Comparison of ENCODE assay signal across 42 cellular contexts in the genomic region with DNA sequence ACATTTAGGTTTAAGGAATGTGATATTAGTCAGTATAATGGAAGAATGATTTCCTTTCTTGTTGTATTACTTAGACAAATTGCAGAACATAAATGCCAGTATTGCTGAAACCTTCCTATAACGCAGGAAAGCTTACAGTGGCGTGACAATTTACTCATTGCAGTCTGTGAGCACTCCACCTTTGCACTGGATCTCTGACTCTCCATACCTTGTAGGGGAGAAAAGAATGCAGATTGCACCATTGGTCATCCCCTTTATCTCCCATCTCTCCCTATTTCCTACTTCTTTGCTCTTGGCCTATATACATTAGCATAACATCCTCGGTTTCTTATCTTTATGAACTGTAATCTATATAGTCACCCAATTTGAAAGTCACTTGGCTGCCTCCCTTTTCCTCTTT. TPM values are rescaled to one million over a fixed set of nuclear protein-coding genes. Genes with fewer than 3 reads are reported as not detected.
"Had no signal": no experiment of that assay in that cellular context is flagged by ENCODE, and none has a peak within 500 bp of the region (broad histone marks: within the 10 kb centered on the region; RNA-seq: fewer than 3 reads in every experiment).

No MANE protein-coding gene starts in this region.

- H3K27me3 ChIP-seq: adrenal gland, ascending aorta, body of pancreas, brain microvascular endothelial cell, breast epithelium, cardiac muscle cell had no signal

- H3K27ac Mint-ChIP-seq: activated naive CD4-positive, alpha-beta T cell treated with anti-CD3 and anti-CD28 coated beads for 36 hours; activated naive CD4-positive, alpha-beta T cell treated with anti-CD3 and anti-CD28 coated beads, Interleukin-2, amount 10 ng/mL, durations not matched to agents 7 days and 5 days; activated naive CD4-positive, alpha-beta T cell treated with anti-CD3 and anti-CD28 coated beads, Interleukin-2, amount 50 U/mL, for 24 hours; activated naive CD4-positive, alpha-beta T cell treated with anti-CD3 and anti-CD28 coated beads, Interleukin-2, amount 50 U/mL, for 72 hours; activated naive CD8-positive, alpha-beta T cell; activated naive CD8-positive, alpha-beta T cell treated with anti-CD3 and anti-CD28 coated beads for 36 hours; activated naive CD8-positive, alpha-beta T cell treated with anti-CD3 and anti-CD28 coated beads, Interleukin-2, amount 10 ng/mL, durations not matched to agents 7 days and 5 days; activated naive CD8-positive, alpha-beta T cell treated with anti-CD3 and anti-CD28 coated beads, Interleukin-2, amount 50 U/mL, for 24 hours; activated T-cell treated with anti-CD3 and anti-CD28 coated beads, Interleukin-2, amount 50 U/mL, for 24 hours; activated T-cell treated with anti-CD3 and anti-CD28 coated beads, Interleukin-2, amount 50 U/mL, for 72 hours; activated T-helper 1 cell treated with anti-CD3 and anti-CD28 coated beads, Interleukin-12 subunit alpha, Interleukin-12 subunit beta, Interleukin-2, Interleukin-4 antibody, amounts not matched to agents 30 ng/mL and 10 ng/mL and 1 ng/mL, durations not matched to agents 14 hours and 24 hours and 36 hours; activated T-helper 17 cell treated with anti-CD3 and anti-CD28 coated beads, Interleukin-2, amount 50 U/mL, for 72 hours; activated T-helper 2 cell treated with anti-CD3 and anti-CD28 coated beads, Interferon-gamma antibody, Interleukin-2, Interleukin-4, amounts not matched to agents 10 μg/mL and 5 μg/mL and 100 μg/mL, durations not matched to agents 14 hours and 24 hours and 36 hours; brain had no signal

- DNase-seq: activated effector memory CD4-positive, alpha-beta T cell treated with anti-CD3 and anti-CD28 coated beads, Interleukin-2, amount 50 U/mL, for 16 hours; activated effector memory CD4-positive, alpha-beta T cell treated with Interleukin-2 at 50 U/mL for 16 hours; activated gamma-delta T cell; activated gamma-delta T cell treated with Interleukin-2 at 50 U/mL for 16 hours; activated naive CD4-positive, alpha-beta T cell; activated naive CD4-positive, alpha-beta T cell treated with anti-CD3 and anti-CD28 coated beads for 36 hours; activated naive CD4-positive, alpha-beta T cell treated with anti-CD3 and anti-CD28 coated beads, Interleukin-2, amount 10 ng/mL, durations not matched to agents 7 days and 5 days; activated naive CD4-positive, alpha-beta T cell treated with anti-CD3 and anti-CD28 coated beads, Interleukin-2, amount 50 U/mL, for 16 hours; activated naive CD4-positive, alpha-beta T cell treated with Interleukin-2 at 50 U/mL for 16 hours; activated naive CD8-positive, alpha-beta T cell treated with anti-CD3 and anti-CD28 coated beads for 36 hours; activated naive CD8-positive, alpha-beta T cell treated with anti-CD3 and anti-CD28 coated beads, Interleukin-2, amount 10 ng/mL, durations not matched to agents 7 days and 5 days; activated naive CD8-positive, alpha-beta T cell treated with anti-CD3 and anti-CD28 coated beads, Interleukin-2, amount 50 U/mL, for 24 hours; activated T-cell treated with anti-CD3 and anti-CD28 coated beads, Interleukin-2, amount 50 U/mL, for 1 hour; activated T-cell treated with anti-CD3 and anti-CD28 coated beads, Interleukin-2, amount 50 U/mL, for 24 hours; activated T-cell treated with anti-CD3 and anti-CD28 coated beads, Interleukin-2, amount 50 U/mL, for 4 hours; activated T-cell treated with anti-CD3 and anti-CD28 coated beads, Interleukin-2, amount 50 U/mL, for 48 hours; activated T-cell treated with anti-CD3 and anti-CD28 coated beads, Interleukin-2, amount 50 U/mL, for 72 hours; adrenal gland; amniotic stem cell; amygdala; anterior cingulate cortex; aorta; body of pancreas; brain microvascular endothelial cell; caudate nucleus; central memory CD4-positive, alpha-beta T cell; cerebellar nuclear complex had no signal

- H3K4me1 ChIP-seq: adrenal gland, ascending aorta, body of pancreas, breast epithelium had no signal

- ATAC-seq: activated naive CD4-positive, alpha-beta T cell treated with anti-CD3 and anti-CD28 coated beads, Interleukin-2, amount 50 U/mL, for 72 hours; activated naive CD8-positive, alpha-beta T cell treated with anti-CD3 and anti-CD28 coated beads, Interleukin-2, amount 50 U/mL, for 24 hours; activated T-cell treated with anti-CD3 and anti-CD28 coated beads, Interleukin-2, amount 50 U/mL, for 4 hours; activated T-cell treated with anti-CD3 and anti-CD28 coated beads, Interleukin-2, amount 50 U/mL, for 72 hours; activated T-helper 17 cell treated with anti-CD3 and anti-CD28 coated beads, Interleukin-2, amount 50 U/mL, for 72 hours; body of pancreas had no signal

- H3K36me3 ChIP-seq: adrenal gland, ascending aorta, brain microvascular endothelial cell, cardiac muscle cell had no signal

- H3K9me3 Mint-ChIP-seq: activated naive CD4-positive, alpha-beta T cell treated with anti-CD3 and anti-CD28 coated beads for 36 hours; activated naive CD4-positive, alpha-beta T cell treated with anti-CD3 and anti-CD28 coated beads, Interleukin-2, amount 10 ng/mL, durations not matched to agents 7 days and 5 days; activated naive CD8-positive, alpha-beta T cell treated with anti-CD3 and anti-CD28 coated beads, Interleukin-2, amount 10 ng/mL, durations not matched to agents 7 days and 5 days; activated naive CD8-positive, alpha-beta T cell treated with anti-CD3 and anti-CD28 coated beads, Interleukin-2, amount 50 U/mL, for 24 hours; activated T-cell treated with anti-CD3 and anti-CD28 coated beads, Interleukin-2, amount 50 U/mL, for 24 hours; activated T-cell treated with anti-CD3 and anti-CD28 coated beads, Interleukin-2, amount 50 U/mL, for 4 hours; activated T-cell treated with anti-CD3 and anti-CD28 coated beads, Interleukin-2, amount 50 U/mL, for 72 hours; activated T-helper 1 cell treated with anti-CD3 and anti-CD28 coated beads, Interleukin-12 subunit alpha, Interleukin-12 subunit beta, Interleukin-2, Interleukin-4 antibody, amounts not matched to agents 30 ng/mL and 10 ng/mL and 1 ng/mL, durations not matched to agents 14 hours and 24 hours and 36 hours; activated T-helper 17 cell treated with anti-CD3 and anti-CD28 coated beads, Interleukin-2, amount 50 U/mL, for 72 hours; activated T-helper 2 cell treated with anti-CD3 and anti-CD28 coated beads, Interferon-gamma antibody, Interleukin-2, Interleukin-4, amounts not matched to agents 10 μg/mL and 5 μg/mL and 100 μg/mL, durations not matched to agents 14 hours and 24 hours and 36 hours; brain; central memory CD8-positive, alpha-beta T cell had no signal

- H3K36me3 Mint-ChIP-seq: activated naive CD4-positive, alpha-beta T cell treated with anti-CD3 and anti-CD28 coated beads, Interleukin-2, amount 10 ng/mL, durations not matched to agents 7 days and 5 days; activated naive CD8-positive, alpha-beta T cell; activated naive CD8-positive, alpha-beta T cell treated with anti-CD3 and anti-CD28 coated beads for 36 hours; activated naive CD8-positive, alpha-beta T cell treated with anti-CD3 and anti-CD28 coated beads, Interleukin-2, amount 10 ng/mL, durations not matched to agents 7 days and 5 days; brain had no signal

- H3K4me3 Mint-ChIP-seq: activated naive CD4-positive, alpha-beta T cell treated with anti-CD3 and anti-CD28 coated beads for 36 hours; activated naive CD4-positive, alpha-beta T cell treated with anti-CD3 and anti-CD28 coated beads, Interleukin-2, amount 10 ng/mL, durations not matched to agents 7 days and 5 days; activated naive CD4-positive, alpha-beta T cell treated with anti-CD3 and anti-CD28 coated beads, Interleukin-2, amount 50 U/mL, for 24 hours; activated naive CD8-positive, alpha-beta T cell; activated naive CD8-positive, alpha-beta T cell treated with anti-CD3 and anti-CD28 coated beads for 36 hours; activated naive CD8-positive, alpha-beta T cell treated with anti-CD3 and anti-CD28 coated beads, Interleukin-2, amount 10 ng/mL, durations not matched to agents 7 days and 5 days; activated naive CD8-positive, alpha-beta T cell treated with anti-CD3 and anti-CD28 coated beads, Interleukin-2, amount 50 U/mL, for 24 hours; activated T-cell treated with anti-CD3 and anti-CD28 coated beads, Interleukin-2, amount 50 U/mL, for 24 hours; activated T-cell treated with anti-CD3 and anti-CD28 coated beads, Interleukin-2, amount 50 U/mL, for 4 hours; activated T-cell treated with anti-CD3 and anti-CD28 coated beads, Interleukin-2, amount 50 U/mL, for 72 hours; activated T-helper 1 cell treated with anti-CD3 and anti-CD28 coated beads, Interleukin-12 subunit alpha, Interleukin-12 subunit beta, Interleukin-2, Interleukin-4 antibody, amounts not matched to agents 30 ng/mL and 10 ng/mL and 1 ng/mL, durations not matched to agents 14 hours and 24 hours and 36 hours; activated T-helper 17 cell treated with anti-CD3 and anti-CD28 coated beads, Interleukin-2, amount 50 U/mL, for 72 hours; brain; central memory CD8-positive, alpha-beta T cell had no signal

- H3K4me3 ChIP-seq: adrenal gland, ascending aorta, body of pancreas, breast epithelium, cardiac muscle cell had no signal

- H3K4me1 Mint-ChIP-seq: activated naive CD4-positive, alpha-beta T cell treated with anti-CD3 and anti-CD28 coated beads, Interleukin-2, amount 10 ng/mL, durations not matched to agents 7 days and 5 days; activated naive CD4-positive, alpha-beta T cell treated with anti-CD3 and anti-CD28 coated beads, Interleukin-2, amount 50 U/mL, for 24 hours; activated naive CD8-positive, alpha-beta T cell treated with anti-CD3 and anti-CD28 coated beads, Interleukin-2, amount 10 ng/mL, durations not matched to agents 7 days and 5 days; activated naive CD8-positive, alpha-beta T cell treated with anti-CD3 and anti-CD28 coated beads, Interleukin-2, amount 50 U/mL, for 24 hours; activated T-helper 17 cell treated with anti-CD3 and anti-CD28 coated beads, Interleukin-2, amount 50 U/mL, for 72 hours; brain; central memory CD8-positive, alpha-beta T cell had no signal

- H3K9me3 ChIP-seq: adrenal gland, ascending aorta, body of pancreas, breast epithelium had no signal

- H3K27me3 Mint-ChIP-seq: activated naive CD4-positive, alpha-beta T cell treated with anti-CD3 and anti-CD28 coated beads, Interleukin-2, amount 10 ng/mL, durations not matched to agents 7 days and 5 days; brain had no signal

- H3K27ac ChIP-seq: adrenal gland, ascending aorta, body of pancreas, brain microvascular endothelial cell, breast epithelium, cardiac muscle cell had no signal

RNA-seq across cellular contexts. Expression of gene HYAL4, which starts 28.1 kb away (rescaled TPM):
- total RNA-seq: activated naive CD4-positive, alpha-beta T cell treated with anti-CD3 and anti-CD28 coated beads for 36 hours; activated naive CD8-positive, alpha-beta T cell treated with anti-CD3 and anti-CD28 coated beads for 36 hours; activated naive CD8-positive, alpha-beta T cell treated with anti-CD3 and anti-CD28 coated beads, Interleukin-2, amount 10 ng/mL, durations not matched to agents 7 days and 5 days; activated T-cell treated with anti-CD3 and anti-CD28 coated beads, Interleukin-2, amount 50 U/mL, for 4 hours; activated T-helper 1 cell treated with anti-CD3 and anti-CD28 coated beads, Interleukin-12 subunit alpha, Interleukin-12 subunit beta, Interleukin-2, Interleukin-4 antibody, amounts not matched to agents 30 ng/mL and 10 ng/mL and 1 ng/mL, durations not matched to agents 14 hours and 24 hours and 36 hours; activated T-helper 17 cell treated with anti-CD3 and anti-CD28 coated beads, Interleukin-2, amount 50 U/mL, for 72 hours; activated T-helper 2 cell treated with anti-CD3 and anti-CD28 coated beads, Interferon-gamma antibody, Interleukin-2, Interleukin-4, amounts not matched to agents 10 μg/mL and 5 μg/mL and 100 μg/mL, durations not matched to agents 14 hours and 24 hours and 36 hours; adrenal gland; aorta; ascending aorta; astrocyte; body of pancreas; cardiac muscle cell; cerebellum; chondrocyte had no signal
- polyA plus RNA-seq: adipose tissue, adrenal gland, aorta, cardiac muscle cell had no signal
